In genomic region chr3:10002951-10003350, GRCh38 we compare ENCODE assay signal across 19 cellular contexts. TPM values are rescaled to one million over a fixed set of nuclear protein-coding genes. Genes with fewer than 3 reads are reported as not detected.
DNase-seq lines count a peak whose midpoint lies in the region; ATAC-seq, FAIRE-seq and TF ChIP-seq lines count a peak whose summit lies in the region.
"Had no signal": no experiment of that assay in that cellular context is flagged by ENCODE, and none has a peak within 500 bp of the region (broad histone marks: within the 10 kb centered on the region; RNA-seq: fewer than 3 reads in every experiment).

No MANE protein-coding gene starts in this region.

- H3K9me3 ChIP-seq in K562 (replicated peaks; ENCODE audit: control insufficient read depth, insufficient read depth, low read depth, low read length) = no peaks in the 10 kb centered on the region
- H3K9me3 ChIP-seq in osteoblast (ENCODE audit: low read depth, low read length) = no peaks in the 10 kb centered on the region
- H3K9me3 ChIP-seq: BLaER1 had no signal

- no peak overlapping the region for H3K4me2 ChIP-seq in K562 (ENCODE audit: insufficient read depth, low read length)
- no peak overlapping the region for H3K4me2 ChIP-seq in osteoblast (ENCODE audit: insufficient read depth, low read length)
- H3K4me2 ChIP-seq: BLaER1 had no signal

- H3K9ac ChIP-seq in K562 (ENCODE audit: insufficient read depth in 1 of 2, low read depth in 2 of 2, low read length in 2 of 2) = peak overlapping the region in 1 of 2 experiments; percentile 73; a peak in 2 of 4 replicates
- H3K9ac ChIP-seq: BLaER1, GM23248 had no signal

- TF ChIP-seq EP300 in K562 (IDR thresholded peaks at IDR 0.05; ENCODE audit: low read length) = no peak

- in situ Hi-C loops in K562 (cut with MboI) = no loop called here

- H3K4me1 ChIP-seq in K562 (replicated peaks in 1 of 2; ENCODE audit: control insufficient read depth in 2 of 2, insufficient read depth in 2 of 2, low read length in 2 of 2) (no peaks in the 10 kb centered on the region; a peak in 1 of 5 replicates), osteoblast (ENCODE audit: insufficient read depth, low read length) (peaks cover 12% of the 10 kb centered on the region)

- H4K20me1 ChIP-seq in K562 (replicated peaks; ENCODE audit: control insufficient read depth, insufficient read depth, low read length) = peaks cover 6% of the 10 kb centered on the region
- H4K20me1 ChIP-seq in osteoblast (ENCODE audit: insufficient read depth, low read length) = no peaks in the 10 kb centered on the region

- H2AFZ ChIP-seq in K562 (ENCODE audit: low read depth, low read length) (no peak overlapping the region), osteoblast (ENCODE audit: low read length) (no peak overlapping the region)
- H2AFZ ChIP-seq: GM23248 had no signal

- CTCF ChIA-PET in K562 (lab: Yijun Ruan, JAX; ENCODE audit: low intra/inter-chr PET ratio) = no interaction called here

- H3K79me2 ChIP-seq in K562 (ENCODE audit: control insufficient read depth, insufficient read depth, low read length) (peaks cover 5% of the 10 kb centered on the region; the same call in 1 of the 3 replicates), osteoblast (ENCODE audit: insufficient read depth, low read length) (no peaks in the 10 kb centered on the region)

- WGBS in K562 (ENCODE audit: insufficient coverage, low coverage, missing lambda C conversion rate) = 95% methylated on average over 2 of the region's 2 CpGs

- peaks cover 46% of the 10 kb centered on the region for H3K36me3 ChIP-seq in K562 (ENCODE audit: control insufficient read depth, insufficient read depth, low read length)
- peaks cover 15% of the 10 kb centered on the region for H3K36me3 ChIP-seq in osteoblast (ENCODE audit: insufficient read depth, low read length)

- no TSS peak for BruUV-seq in K562 (replicated peaks; lab: Mats Ljungman, UMichigan)

- no peak for FAIRE-seq in K562 (lab: Jason Lieb, UNC)
- FAIRE-seq: GM19239, H54 had no signal

- peak; percentile 54 for DNase-seq in activated CD8-positive, alpha-beta memory T cell treated with anti-CD3 and anti-CD28 coated beads for 24 hours
- no peak for DNase-seq in activated CD8-positive, alpha-beta memory T cell treated with anti-CD3 and anti-CD28 coated beads, Interleukin-2, amount 50 U/mL, for 4 hours
- DNase-seq in K562 (ENCODE audit: extremely low read depth in 1 of 4, low spot score in 3 of 4) (no peak), mesenteric fat pad (ENCODE audit: low spot score) (peak; percentile 57), NCI-H2227 (lab: John Stamatoyannopoulos, UW; ENCODE audit: unreplicated experiment) (no peak), osteoblast (ENCODE audit: insufficient read length, low spot score, missing footprints) (no peak)
- DNase-seq: 8988T; CD4-positive, alpha-beta memory T cell; DMS153; DMS79; GDM1; GM23248; HCEC 1CT; IMR-90 had no signal

- POLR2A ChIA-PET in K562 (lab: Yijun Ruan, JAX) = no interaction called here

- TF ChIP-seq RAD21 in K562 (CRISPR knock-in tag; conservative IDR thresholded peaks at IDR 0.05 in 1 of 2, IDR thresholded peaks at IDR 0.05 in 1 of 2) = no peak

- intact Hi-C loops in K562 (cut with micrococcal nuclease) = no loop called here

- H3K4me3 ChIP-seq in K562 = no peak overlapping the region
- H3K4me3 ChIP-seq in osteoblast (ENCODE audit: insufficient read depth, low read length) = no peak overlapping the region
- H3K4me3 ChIP-seq: BLaER1, GM23248 had no signal

- TF ChIP-seq CTCF in K562 (IDR thresholded peaks at IDR 0.05 in 2 of 3, conservative IDR thresholded peaks at IDR 0.05 in 1 of 3; ENCODE audit: insufficient read depth in 2 of 3, low read depth in 1 of 3, low read length in 3 of 3) = no peak
- TF ChIP-seq CTCF in osteoblast (IDR thresholded peaks at IDR 0.05; ENCODE audit: extremely low read depth, low read depth, low read length) = no peak

- TF ChIP-seq POLR2A in K562 (conservative IDR thresholded peaks at IDR 0.05) = 0 out of 2 replicates have a peak, but pooled peaks have one; percentile 25

- no peaks in the 10 kb centered on the region for H3K27me3 ChIP-seq in K562 (ENCODE audit: control insufficient read depth in 2 of 2, insufficient read depth in 2 of 2, low read length in 2 of 2)
- no peaks in the 10 kb centered on the region for H3K27me3 ChIP-seq in osteoblast (ENCODE audit: insufficient read depth, low read length)
- H3K27me3 ChIP-seq: BLaER1 had no signal

- peak; percentile 5; the same call in 1 of the 3 replicates for ATAC-seq in K562
- ATAC-seq in activated CD4-positive, CD25-positive, alpha-beta regulatory T cell treated with anti-CD3 and anti-CD28 coated beads, Interleukin-2, amount 50 U/mL, for 24 hours = no peak

- peaks cover 5% of the 10 kb centered on the region for H3K9me1 ChIP-seq in K562 (ENCODE audit: control insufficient read depth, insufficient read depth, low read length)

- H3K27ac ChIP-seq in K562 (ENCODE audit: extremely low read depth, low read depth, low read length) (no peak overlapping the region), osteoblast (ENCODE audit: low read depth, low read length) (no peak overlapping the region)
- H3K27ac ChIP-seq: BLaER1, GM23248, HL-60 had no signal

TF ChIP-seq in K562, 482 proteins besides CTCF, POLR2A, EP300 and RAD21 (continues in another document):
- TF ChIP-seq POLR2AphosphoS2 (IDR thresholded peaks at IDR 0.05; ENCODE audit: low read length) = 0 out of 2 replicates have a peak, but pooled peaks have one; percentile 1
- TF ChIP-seq MYNN (IDR thresholded peaks at IDR 0.05) = peak; percentile 48; the same call in 1 of the 2 replicates
- TF ChIP-seq MYNN (CRISPR knock-in tag; IDR thresholded peaks at IDR 0.05) = no peak
- peak; percentile 27 for TF ChIP-seq POLR2B (IDR thresholded peaks at IDR 0.05; ENCODE audit: low read depth, partially characterized antibody)

RNA-seq across cellular contexts. Expression of gene EMC3, which starts 16.3 kb away (rescaled TPM):
- 150 and 205 TPM in 2 replicates for total RNA-seq in K562 (2011; cell fraction: chromatin; rRNA removed; ENCODE audit: low replicate concordance)
- 107 and 124 TPM in 2 replicates for total RNA-seq in K562 (2011; cell fraction: nucleolus; rRNA removed)
- 132 and 160 TPM in 2 replicates for total RNA-seq in K562 (2011; cell fraction: nucleoplasm; rRNA removed)
- total RNA-seq in K562 (2014; rRNA removed) (43.1 and 58.1 TPM in 2 replicates), K562 (2014; rRNA removed; fragmentation: Illumina TruSeq; extraction: Trizol) (128 and 134 TPM in 2 replicates), K562 (2015; rRNA removed; fragmentation: Illumina TruSeq; extraction: Trizol) (87.2 and 87.6 TPM in 2 replicates), K562 (2021) (102 and 115 TPM in 2 replicates), mesenteric fat pad (143 TPM), osteoblast (55.7 and 58.3 TPM in 2 replicates)
- polyA plus RNA-seq in K562 (2011; rRNA removed) (203 and 301 TPM in 2 replicates), K562 (2014; fragmentation: Illumina TruSeq; extraction: Trizol) (217 and 250 TPM in 2 replicates), K562 (2014; fragmentation: Nextera tagmentation; extraction: Ambion mirVana) (100 to 1,000 TPM; 323 to 331 TPM), K562 (2014; rRNA removed) (174 and 176 TPM in 2 replicates)
- polyA plus RNA-seq in K562 (2011; cell fraction: cytosol; rRNA removed) = 171 and 187 TPM in 2 replicates
- 65.7 and 92.6 TPM in 2 replicates for polyA plus RNA-seq in K562 (2011; cell fraction: nucleus; rRNA removed)
- 128 and 136 TPM in 2 replicates for polyA plus RNA-seq in K562 (2012)
- polyA minus RNA-seq in K562 (2011; rRNA and poly(A)+ RNA removed) = 163 and 220 TPM in 2 replicates
- polyA minus RNA-seq in K562 (2011; cell fraction: cytosol; rRNA and poly(A)+ RNA removed) = 40.3 and 58.5 TPM in 2 replicates
- polyA minus RNA-seq in K562 (2011; cell fraction: nucleus; rRNA and poly(A)+ RNA removed) = 10.9 and 19.1 TPM in 2 replicates

RNA-seq across cellular contexts. Expression of gene FANCD2, which starts 23.3 kb away (rescaled TPM):
- 268 and 516 TPM in 2 replicates for total RNA-seq in K562 (2011; cell fraction: chromatin; rRNA removed; ENCODE audit: low replicate concordance)
- total RNA-seq in K562 (2011; cell fraction: nucleolus; rRNA removed) = 162 and 189 TPM in 2 replicates
- 223 and 257 TPM in 2 replicates for total RNA-seq in K562 (2011; cell fraction: nucleoplasm; rRNA removed)
- total RNA-seq in K562 (2014; rRNA removed) (77.8 and 83.6 TPM in 2 replicates), K562 (2014; rRNA removed; fragmentation: Illumina TruSeq; extraction: Trizol) (96.1 and 107 TPM in 2 replicates), K562 (2015; rRNA removed; fragmentation: Illumina TruSeq; extraction: Trizol) (72.5 and 78.9 TPM in 2 replicates), K562 (2021) (58.3 and 59.4 TPM in 2 replicates), mesenteric fat pad (2.8 TPM), osteoblast (3.2 and 6.2 TPM in 2 replicates)
- polyA plus RNA-seq in K562 (2011; rRNA removed) (108 and 137 TPM in 2 replicates), K562 (2014; fragmentation: Illumina TruSeq; extraction: Trizol) (71.7 and 111 TPM in 2 replicates), K562 (2014; fragmentation: Nextera tagmentation; extraction: Ambion mirVana) (100 to 1,000 TPM in 1 of 2 experiments, 10 to 100 TPM in 1; 86.6 to 105 TPM), K562 (2014; rRNA removed) (96.2 and 114 TPM in 2 replicates)
- 32.9 and 56.4 TPM in 2 replicates for polyA plus RNA-seq in K562 (2011; cell fraction: cytosol; rRNA removed)
- 206 and 218 TPM in 2 replicates for polyA plus RNA-seq in K562 (2011; cell fraction: nucleus; rRNA removed)
- polyA plus RNA-seq in K562 (2012) = 72.4 and 103 TPM in 2 replicates
- polyA minus RNA-seq in K562 (2011; rRNA and poly(A)+ RNA removed) = 159 and 165 TPM in 2 replicates
- 36.9 and 53.2 TPM in 2 replicates for polyA minus RNA-seq in K562 (2011; cell fraction: cytosol; rRNA and poly(A)+ RNA removed)
- 95.3 and 162 TPM in 2 replicates for polyA minus RNA-seq in K562 (2011; cell fraction: nucleus; rRNA and poly(A)+ RNA removed)

RNA-seq across cellular contexts. Expression of gene PRRT3, which starts 50.7 kb away (rescaled TPM):
- 4.4 and 10.2 TPM in 2 replicates for total RNA-seq in K562 (2011; cell fraction: chromatin; rRNA removed; ENCODE audit: low replicate concordance)
- 5.1 and 6.3 TPM in 2 replicates for total RNA-seq in K562 (2011; cell fraction: nucleolus; rRNA removed)
- total RNA-seq in K562 (2011; cell fraction: nucleoplasm; rRNA removed) = 4.8 and 6.6 TPM in 2 replicates
- total RNA-seq in K562 (2014; rRNA removed) (0.36 and 0.65 TPM in 2 replicates), K562 (2014; rRNA removed; fragmentation: Illumina TruSeq; extraction: Trizol) (0.38 and 0.44 TPM in 2 replicates), K562 (2015; rRNA removed; fragmentation: Illumina TruSeq; extraction: Trizol) (0.72 and 1.3 TPM in 2 replicates), K562 (2021) (1.9 and 2.2 TPM in 2 replicates), mesenteric fat pad (1.6 TPM), osteoblast (3.5 and 4.3 TPM in 2 replicates)
- polyA plus RNA-seq in K562 (2011; rRNA removed) (1.1 and 1.2 TPM in 2 replicates), K562 (2014; fragmentation: Illumina TruSeq; extraction: Trizol) (1.3 and 1.4 TPM in 2 replicates), K562 (2014; fragmentation: Nextera tagmentation; extraction: Ambion mirVana) (under 1 TPM; 0.06 TPM), K562 (2014; rRNA removed) (1.7 and 2.8 TPM in 2 replicates)
- 1.4 and 3.2 TPM in 2 replicates for polyA plus RNA-seq in K562 (2011; cell fraction: cytosol; rRNA removed)
- polyA plus RNA-seq in K562 (2011; cell fraction: nucleus; rRNA removed) = 1.3 and 2.6 TPM in 2 replicates
- polyA plus RNA-seq in K562 (2012) = 0.85 and 0.87 TPM in 2 replicates
- 1.1 and 1.7 TPM in 2 replicates for polyA minus RNA-seq in K562 (2011; rRNA and poly(A)+ RNA removed)
- 1.3 and 2.3 TPM in 2 replicates for polyA minus RNA-seq in K562 (2011; cell fraction: cytosol; rRNA and poly(A)+ RNA removed)
- 1.5 and 1.7 TPM in 2 replicates for polyA minus RNA-seq in K562 (2011; cell fraction: nucleus; rRNA and poly(A)+ RNA removed)

Comparison
In these comparisons a context has a peak if more than half of its experiments do, and no peak if none do; other contexts are left out.
1. DNase-seq: peak in activated CD8-positive, alpha-beta memory T cell treated with anti-CD3 and anti-CD28 coated beads for 24 hours (single experiment) and mesenteric fat pad (single experiment); none in activated CD8-positive, alpha-beta memory T cell treated with anti-CD3 and anti-CD28 coated beads, Interleukin-2, amount 50 U/mL, for 4 hours (single experiment), K562 (0 of 4), NCI-H2227 (single experiment) and osteoblast (single experiment).